22 cellular contexts compared by ENCODE assay signal in genomic region chr2:149536649-149537048, GRCh38.
"Had no signal": no experiment of that assay in that cellular context is flagged by ENCODE, and none has a peak within 500 bp of the region (broad histone marks: within the 10 kb centered on the region; RNA-seq: fewer than 3 reads in every experiment).

No MANE protein-coding gene starts in this region.

- DNase-seq: activated B cell treated with CpG ODN at 0.5 μM for 24 hours; activated CD4-positive, alpha-beta T cell treated with anti-CD3 and anti-CD28 coated beads for 48 hours; activated gamma-delta T cell treated with Interleukin-2 at 50 U/mL for 16 hours; amniotic stem cell; effector memory CD4-positive, alpha-beta T cell; foreskin melanocyte; kidney; left lung; natural killer cell; ovary; spleen; stimulated activated CD4-positive, alpha-beta T cell treated with anti-CD3 and anti-CD28 coated beads, Interleukin-4, amount 100 ng/mL, for 1 hour; stimulated activated naive CD4-positive, alpha-beta T cell treated with Interleukin-2 at 50 U/mL for 16 hours; T1000; upper lobe of left lung had no signal

- H3K27ac ChIP-seq: breast epithelium, left lung, neutrophil, ovary, prostate gland, spleen, upper lobe of left lung had no signal

- H3K4me1 ChIP-seq: breast epithelium, left lung, prostate gland, spleen, upper lobe of left lung had no signal

- H3K4me3 ChIP-seq: breast epithelium, left lung, lung, ovary, prostate gland, spleen, upper lobe of left lung had no signal

- H3K27ac Mint-ChIP-seq: activated B cell treated with CpG ODN at 0.5 μM for 24 hours; activated naive CD4-positive, alpha-beta T cell treated with anti-CD3 and anti-CD28 coated beads, Interleukin-2, amount 50 U/mL, for 24 hours; natural killer cell had no signal

- H3K36me3 ChIP-seq: breast epithelium, left lung, neutrophil, ovary, prostate gland, spleen, upper lobe of left lung had no signal

- H3K27me3 ChIP-seq: breast epithelium, left lung, neutrophil, ovary, spleen, upper lobe of left lung had no signal

- H3K9me3 Mint-ChIP-seq: activated B cell treated with CpG ODN at 0.5 μM for 24 hours; activated naive CD4-positive, alpha-beta T cell treated with anti-CD3 and anti-CD28 coated beads, Interleukin-2, amount 50 U/mL, for 24 hours; central memory CD8-positive, alpha-beta T cell; natural killer cell had no signal

- H3K36me3 Mint-ChIP-seq: activated naive CD4-positive, alpha-beta T cell treated with anti-CD3 and anti-CD28 coated beads, Interleukin-2, amount 50 U/mL, for 24 hours; natural killer cell had no signal

- H3K27me3 Mint-ChIP-seq: activated B cell treated with CpG ODN at 0.5 μM for 24 hours; activated naive CD4-positive, alpha-beta T cell treated with anti-CD3 and anti-CD28 coated beads, Interleukin-2, amount 50 U/mL, for 24 hours; central memory CD8-positive, alpha-beta T cell had no signal

- H3K4me1 Mint-ChIP-seq: activated B cell treated with CpG ODN at 0.5 μM for 24 hours; central memory CD8-positive, alpha-beta T cell; natural killer cell had no signal

- H3K9me3 ChIP-seq: left lung, neutrophil, ovary, prostate gland, spleen, upper lobe of left lung had no signal

- H3K4me3 Mint-ChIP-seq: activated B cell treated with CpG ODN at 0.5 μM for 24 hours; activated naive CD4-positive, alpha-beta T cell treated with anti-CD3 and anti-CD28 coated beads, Interleukin-2, amount 50 U/mL, for 24 hours; central memory CD8-positive, alpha-beta T cell; natural killer cell had no signal

- ATAC-seq: esophagus mucosa, left lung, natural killer cell had no signal
